ENCODE assay signal across 7 cellular contexts in the genomic region with DNA sequence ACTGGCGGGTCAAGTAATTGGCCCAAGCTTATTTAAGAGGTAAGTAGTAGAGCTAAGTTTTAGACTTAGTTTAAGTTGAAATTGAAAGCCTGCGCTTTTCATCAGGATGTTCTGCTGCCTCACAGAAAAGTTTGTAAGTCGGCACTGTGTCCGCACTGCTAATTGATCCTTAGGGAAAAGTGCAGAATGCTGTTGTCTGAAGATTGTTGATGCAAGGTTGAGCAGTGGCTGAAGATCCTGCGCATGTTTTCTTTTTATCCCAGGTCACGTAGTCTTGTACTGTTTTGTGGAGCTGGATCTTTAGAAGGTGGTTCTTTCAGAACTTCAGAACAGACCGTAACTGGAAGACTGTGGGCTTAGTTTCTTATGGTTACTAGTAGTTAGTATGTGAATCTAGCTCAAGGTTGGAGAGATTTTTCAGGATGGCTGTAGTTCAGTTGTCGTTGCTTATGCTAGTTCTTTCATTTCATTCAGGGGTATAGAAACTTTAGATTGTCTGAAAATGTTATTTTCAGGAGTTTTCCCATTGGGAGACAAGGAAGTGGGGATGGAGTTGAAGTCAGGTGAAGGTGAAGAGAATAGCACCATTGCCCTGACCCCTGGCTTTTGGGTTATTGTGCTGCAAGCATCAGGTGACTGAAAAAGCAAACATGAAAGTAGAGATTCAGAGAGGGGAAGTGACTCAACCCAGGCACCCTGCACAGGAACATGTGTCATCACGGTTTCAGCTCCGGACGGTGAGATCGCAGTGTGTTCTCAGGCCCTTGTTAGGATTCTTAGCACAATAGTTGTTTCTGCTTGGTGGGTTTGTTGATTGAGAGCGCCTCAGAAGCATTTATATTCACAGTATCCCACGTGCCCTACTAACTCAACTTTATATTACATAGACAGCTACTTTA. TPM values are rescaled to one million over a fixed set of nuclear protein-coding genes. Genes with fewer than 3 reads are reported as not detected.
DNase-seq lines count a peak whose midpoint lies in the region; ATAC-seq and TF ChIP-seq lines count a peak whose summit lies in the region.

No MANE protein-coding gene starts in this region.

- peak overlapping the region; percentile 79 for H3K27ac Mint-ChIP-seq in activated CD8-positive, alpha-beta T cell treated with anti-CD3 and anti-CD28 coated beads for 36 hours
- peak overlapping the region; percentile 56 to 88 for H3K27ac Mint-ChIP-seq in natural killer cell treated with Interleukin-12 subunit alpha and Interleukin-12 subunit beta and Interleukin-15 and Interleukin-18, amount 100 ng/mL, for 72 hours

- peak overlapping the region; percentile 40 for H3K4me3 Mint-ChIP-seq in activated CD8-positive, alpha-beta T cell treated with anti-CD3 and anti-CD28 coated beads for 36 hours
- peak overlapping the region; percentile 76 for H3K4me3 Mint-ChIP-seq in natural killer cell treated with Interleukin-12 subunit alpha and Interleukin-12 subunit beta and Interleukin-15 and Interleukin-18, amount 100 ng/mL, for 72 hours

- no peaks in the 10 kb centered on the region for H3K27me3 Mint-ChIP-seq in activated CD8-positive, alpha-beta T cell treated with anti-CD3 and anti-CD28 coated beads for 36 hours
- no peaks in the 10 kb centered on the region for H3K27me3 Mint-ChIP-seq in natural killer cell treated with Interleukin-12 subunit alpha and Interleukin-12 subunit beta and Interleukin-15 and Interleukin-18, amount 100 ng/mL, for 72 hours

- TF ChIP-seq CTCF in activated CD8-positive, alpha-beta T cell treated with anti-CD3 and anti-CD28 coated beads for 36 hours (IDR thresholded peaks at IDR 0.05): no peak

- H3K9me3 Mint-ChIP-seq in activated CD8-positive, alpha-beta T cell treated with anti-CD3 and anti-CD28 coated beads for 36 hours: no peaks in the 10 kb centered on the region
- peaks cover 2% of the 10 kb centered on the region for H3K9me3 Mint-ChIP-seq in natural killer cell treated with Interleukin-12 subunit alpha and Interleukin-12 subunit beta and Interleukin-15 and Interleukin-18, amount 100 ng/mL, for 72 hours

- ATAC-seq in GM18517 (IDR thresholded peaks at IDR 0.05; ENCODE audit: unreplicated experiment): peak; percentile 97
- peak; percentile 97 for ATAC-seq in HG02852 (IDR thresholded peaks at IDR 0.05; ENCODE audit: unreplicated experiment)
- ATAC-seq in activated CD8-positive, alpha-beta T cell treated with anti-CD3 and anti-CD28 coated beads for 36 hours: peak; percentile 98
- ATAC-seq in natural killer cell treated with Interleukin-12 subunit alpha and Interleukin-12 subunit beta and Interleukin-15 and Interleukin-18, amount 100 ng/mL, for 72 hours: peak; percentile 97 to 98

- peaks cover 69% of the 10 kb centered on the region for H3K4me1 Mint-ChIP-seq in activated CD8-positive, alpha-beta T cell treated with anti-CD3 and anti-CD28 coated beads for 36 hours (ENCODE audit: low read depth)
- H3K4me1 Mint-ChIP-seq in natural killer cell treated with Interleukin-12 subunit alpha and Interleukin-12 subunit beta and Interleukin-15 and Interleukin-18, amount 100 ng/mL, for 72 hours (ENCODE audit: low read depth in 2 of 2): peaks cover 34 to 66% of the 10 kb centered on the region in 2 donors

- DNase-seq in NCI-H2196 (lab: John Stamatoyannopoulos, UW; ENCODE audit: unreplicated experiment) (peak; percentile 40), epithelial cell of prostate (ENCODE audit: low read depth, low spot score) (peak; percentile 93), stromal cell of bone marrow (ENCODE audit: low read depth) (peak; percentile 64)
- DNase-seq in activated CD8-positive, alpha-beta T cell treated with anti-CD3 and anti-CD28 coated beads for 36 hours: peak; percentile 91
- DNase-seq in natural killer cell treated with Interleukin-12 subunit alpha and Interleukin-12 subunit beta and Interleukin-15 and Interleukin-18, amount 100 ng/mL, for 72 hours (ENCODE audit: low spot score): peak; percentile 85

- CTCF ChIA-PET in activated CD8-positive, alpha-beta T cell treated with anti-CD3 and anti-CD28 coated beads for 36 hours (lab: Charles Lee): interaction anchor here (0.8 to 6.8 kb wide), 25 partner anchors 10 to 277 kb away, joined by 3 to 90 read pairs (median 5); a partner anchor contains a TSS

- H3K27ac ChIP-seq in epithelial cell of prostate: peak overlapping the region; percentile 97

- intact Hi-C loops in activated CD8-positive, alpha-beta T cell treated with anti-CD3 and anti-CD28 coated beads for 36 hours (cut with micrococcal nuclease): loop anchor here (5.0 kb wide), 1 partner anchor 96 kb away; no protein-coding TSS in a partner anchor

- peaks cover 7% of the 10 kb centered on the region for H3K36me3 Mint-ChIP-seq in activated CD8-positive, alpha-beta T cell treated with anti-CD3 and anti-CD28 coated beads for 36 hours (ENCODE audit: low read depth)
- peaks cover 7% of the 10 kb centered on the region for H3K36me3 Mint-ChIP-seq in natural killer cell treated with Interleukin-12 subunit alpha and Interleukin-12 subunit beta and Interleukin-15 and Interleukin-18, amount 100 ng/mL, for 72 hours

- POLR2A ChIA-PET in activated CD8-positive, alpha-beta T cell treated with anti-CD3 and anti-CD28 coated beads for 36 hours (lab: Charles Lee): interaction anchor here (0.8 to 1.8 kb wide), 4 partner anchors 9 to 100 kb away, joined by 3 to 4 read pairs (median 3); no protein-coding TSS in a partner anchor

RNA-seq across cellular contexts. Expression of a gene that starts 32.8 kb away (rescaled TPM):
- 10 to 100 TPM; 79.1 to 79.5 TPM for total RNA-seq in activated CD8-positive, alpha-beta T cell treated with anti-CD3 and anti-CD28 coated beads for 36 hours
- total RNA-seq in natural killer cell treated with Interleukin-12 subunit alpha and Interleukin-12 subunit beta and Interleukin-15 and Interleukin-18, amount 100 ng/mL, for 72 hours: 100 to 1,000 TPM; 142 to 176 TPM

Comparison
In these comparisons a context has a peak if more than half of its experiments do, and no peak if none do; other contexts are left out.
1. Peak in every context shown above with its lines: DNase-seq, ATAC-seq and H3K27ac ChIP-seq.
2. DNase-seq: peak in every context shown above with its lines; median percentile 93 in epithelial cell of prostate; 91 in activated CD8-positive, alpha-beta T cell treated with anti-CD3 and anti-CD28 coated beads for 36 hours; 85 in natural killer cell treated with Interleukin-12 subunit alpha and Interleukin-12 subunit beta and Interleukin-15 and Interleukin-18, amount 100 ng/mL, for 72 hours; 64 in stromal cell of bone marrow; 40 in NCI-H2196.